Comparison of ENCODE assay signal across 1 cellular context in the genomic region with DNA sequence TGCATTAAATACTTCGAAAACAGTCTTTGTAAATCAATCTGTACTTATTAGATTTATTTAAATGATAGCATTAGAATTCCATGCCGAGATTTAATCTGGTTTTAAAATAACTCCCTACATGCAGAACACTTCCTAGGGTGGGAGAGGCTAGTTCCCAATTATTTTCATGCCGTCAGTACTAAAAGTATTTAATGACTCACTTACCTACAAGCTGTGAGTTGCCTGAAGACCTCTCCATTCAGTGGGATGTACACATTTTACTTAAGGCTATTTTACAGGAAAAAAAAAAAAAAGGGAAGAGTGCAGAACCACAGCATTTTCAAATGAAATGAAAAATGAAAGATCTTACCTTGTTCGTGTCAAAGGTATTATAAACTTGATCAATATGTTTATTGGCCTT.
TF ChIP-seq lines count a peak whose summit lies in the region.

No MANE protein-coding gene starts in this region.

TF ChIP-seq in SK-N-SH, 30 proteins besides CTCF, POLR2A, EP300 and RAD21:
- TF ChIP-seq, protein P1, sequence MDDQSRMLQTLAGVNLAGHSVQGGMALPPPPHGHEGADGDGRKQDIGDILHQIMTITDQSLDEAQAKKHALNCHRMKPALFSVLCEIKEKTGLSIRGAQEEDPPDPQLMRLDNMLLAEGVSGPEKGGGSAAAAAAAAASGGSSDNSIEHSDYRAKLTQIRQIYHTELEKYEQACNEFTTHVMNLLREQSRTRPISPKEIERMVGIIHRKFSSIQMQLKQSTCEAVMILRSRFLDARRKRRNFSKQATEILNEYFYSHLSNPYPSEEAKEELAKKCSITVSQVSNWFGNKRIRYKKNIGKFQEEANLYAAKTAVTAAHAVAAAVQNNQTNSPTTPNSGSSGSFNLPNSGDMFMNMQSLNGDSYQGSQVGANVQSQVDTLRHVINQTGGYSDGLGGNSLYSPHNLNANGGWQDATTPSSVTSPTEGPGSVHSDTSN (IDR thresholded peaks at IDR 0.05), result peak; percentile 11; the same call in 1 of the 2 replicates
- TF ChIP-seq NRF1 (IDR thresholded peaks at IDR 0.05; ENCODE audit: low read depth, low read length) (no peak), POLR2AphosphoS5 (IDR thresholded peaks at IDR 0.05; ENCODE audit: low read depth, low read length) (no peak), FOSL2 (IDR thresholded peaks at IDR 0.05; ENCODE audit: borderline replicate concordance, low read depth) (peak; percentile 26; the same call in 1 of the 2 replicates)
